Comparison of ENCODE assay signal across 8 cellular contexts in genomic region chr4:117134386-117134785, GRCh38. TPM values are rescaled to one million over a fixed set of nuclear protein-coding genes. Genes with fewer than 3 reads are reported as not detected.
A peak's percentile ranks its signal among the peaks of the same experiment; 100 is the strongest.
DNase-seq lines count a peak whose midpoint lies in the region; ATAC-seq and TF ChIP-seq lines count a peak whose summit lies in the region.

No MANE protein-coding gene starts in this region.

- H3K4me3 ChIP-seq in gastroesophageal sphincter (peak overlapping the region in 1 of 2 donors; percentile 9), gastrocnemius medialis (no peak overlapping the region)

- no peak for TF ChIP-seq POLR2A in erythroblast (IDR thresholded peaks at IDR 0.05; ENCODE audit: low read length)
- no peak for TF ChIP-seq POLR2A in gastroesophageal sphincter (IDR thresholded peaks at IDR 0.05)
- no peak for TF ChIP-seq POLR2A in gastrocnemius medialis (IDR thresholded peaks at IDR 0.05)

- no peaks in the 10 kb centered on the region for H3K27me3 ChIP-seq in gastroesophageal sphincter
- no peaks in the 10 kb centered on the region for H3K27me3 ChIP-seq in gastrocnemius medialis

- no peaks in the 10 kb centered on the region for H3K9me3 ChIP-seq in gastroesophageal sphincter
- H3K9me3 ChIP-seq in gastrocnemius medialis: no peaks in the 10 kb centered on the region

- intact Hi-C loops in gastrocnemius medialis (cut with DNase I; ENCODE audit: low total_unique reads): no loop called here

- ATAC-seq in HG02852 (IDR thresholded peaks at IDR 0.05; ENCODE audit: unreplicated experiment): peak; percentile 65
- no peak for ATAC-seq in gastroesophageal sphincter
- ATAC-seq in HG03039 (IDR thresholded peaks at IDR 0.05; ENCODE audit: unreplicated experiment): no peak
- ATAC-seq in gastrocnemius medialis: no peak

- no peaks in the 10 kb centered on the region for H3K36me3 ChIP-seq in gastroesophageal sphincter
- H3K36me3 ChIP-seq in gastrocnemius medialis: no peaks in the 10 kb centered on the region

- H3K27ac ChIP-seq in gastroesophageal sphincter: no peak overlapping the region
- H3K27ac ChIP-seq in gastrocnemius medialis: no peak overlapping the region

- peaks cover 0 to 4% (median 0%) of the 10 kb centered on the region in 3 donors for H3K4me1 ChIP-seq in gastroesophageal sphincter
- H3K4me1 ChIP-seq in gastrocnemius medialis: no peaks in the 10 kb centered on the region

- 0% methylated on average over 4 of the region's 4 CpGs for WGBS in gastroesophageal sphincter (ENCODE audit: low coverage in 1 of 2), 2 donors

- no peak for TF ChIP-seq EP300 in gastroesophageal sphincter (IDR thresholded peaks at IDR 0.05)

- TF ChIP-seq CTCF in gastroesophageal sphincter (IDR thresholded peaks at IDR 0.05) (peak in 2 of 4 experiments; percentile 30 to 31), gastrocnemius medialis (IDR thresholded peaks at IDR 0.05 in 4 of 5, conservative IDR thresholded peaks at IDR 0.05 in 1 of 5) (no peak)

- DNase-seq in DMS114 treated with DMSO at 0.1 percent for 48 hours (lab: John Stamatoyannopoulos, UW; ENCODE audit: unreplicated experiment) (peak; percentile 15), RPMI8226 (peak; percentile 12), erythroblast (lab: John Stamatoyannopoulos, UW) (peak; percentile 21 to 22), pons (ENCODE audit: low spot score) (peak; percentile 88), gastrocnemius medialis (no peak)

- in situ Hi-C loops in gastrocnemius medialis (cut with MboI; ENCODE audit: low sequenced_read_pairs in 4 of 4): no loop called here

RNA-seq across cellular contexts. Expression of gene TRAM1L1, which starts 49.0 kb away (rescaled TPM):
- total RNA-seq in gastroesophageal sphincter: 1 to 10 TPM in 3 of 4 donors, under 1 TPM in 1; 0.58 to 1.7 (median 1.5) TPM
- under 1 TPM in 2 of 4 donors, not detected in 2; 0.18 to 0.32 TPM for total RNA-seq in gastrocnemius medialis

Comparison
In these comparisons a context has a peak if more than half of its experiments do, and no peak if none do; other contexts are left out.
1. DNase-seq: peak in DMS114 treated with DMSO at 0.1 percent for 48 hours (single experiment), RPMI8226 (single experiment), erythroblast (2 of 2) and pons (single experiment); none in gastrocnemius medialis (0 of 2).